ENCODE assay signal across 20 cellular contexts in the genomic region with DNA sequence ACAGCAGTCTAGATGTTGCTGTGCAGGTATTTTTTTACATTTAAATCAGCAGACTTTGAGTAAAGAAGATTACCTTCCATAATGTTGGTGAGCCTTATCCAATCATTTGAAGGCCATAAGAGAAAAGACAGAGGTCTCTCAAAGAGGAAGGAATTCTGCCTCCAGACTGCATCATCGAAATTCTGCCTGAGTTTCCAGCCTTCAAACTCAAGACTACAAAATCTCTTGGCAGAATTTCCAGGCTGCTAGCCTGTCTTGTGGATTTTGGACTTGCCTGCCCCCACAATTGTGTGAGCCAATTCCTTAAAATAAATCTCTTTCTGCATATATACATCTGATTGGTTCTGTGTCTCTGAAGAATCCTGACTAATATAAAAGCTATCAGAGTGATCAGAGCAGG.
DNase-seq lines count a peak whose midpoint lies in the region; ATAC-seq, FAIRE-seq and TF ChIP-seq lines count a peak whose summit lies in the region.
"Had no signal": no experiment of that assay in that cellular context is flagged by ENCODE, and none has a peak within 500 bp of the region (broad histone marks: within the 10 kb centered on the region; RNA-seq: fewer than 3 reads in every experiment).

No MANE protein-coding gene starts in this region.

- no peak overlapping the region for H3K9ac ChIP-seq in mammary epithelial cell (ENCODE audit: insufficient read depth, low read length)
- H3K9ac ChIP-seq: BLaER1 treated with 17β-estradiol and CSF1 and Interleukin-3, amounts not matched to agents 10 nM and 100 nM had no signal

- in situ Hi-C loops in mammary epithelial cell (cut with MboI; ENCODE audit: low sequenced_read_pairs in 2 of 2), result no loop called here

- no peak overlapping the region for H3K27ac ChIP-seq in mammary epithelial cell (ENCODE audit: insufficient read depth, low read depth, low read length)
- no peak overlapping the region for H3K27ac ChIP-seq in small intestine (ENCODE audit: low read depth in 1 of 2, low read length in 1 of 2)
- no peak overlapping the region for H3K27ac ChIP-seq in ascending aorta
- H3K27ac ChIP-seq: 22Rv1; A549; BLaER1 treated with 17β-estradiol and CSF1 and Interleukin-3, amounts not matched to agents 10 nM and 100 nM; C4-2B had no signal

- H3K9me3 Mint-ChIP-seq in MCF 10A (ENCODE audit: unreplicated experiment), result no peaks in the 10 kb centered on the region
- H3K9me3 Mint-ChIP-seq: CD4-positive, alpha-beta T cell; CD8-positive, alpha-beta T cell had no signal

- no peak for TF ChIP-seq CTCF in MCF 10A (IDR thresholded peaks at IDR 0.05; ENCODE audit: unreplicated experiment)
- TF ChIP-seq CTCF in mammary epithelial cell (conservative IDR thresholded peaks at IDR 0.05 in 1 of 2, IDR thresholded peaks at IDR 0.05 in 1 of 2; ENCODE audit: extremely low read depth in 1 of 2, insufficient read depth in 1 of 2, low read depth in 1 of 2, low read length in 2 of 2), result no peak
- TF ChIP-seq CTCF in fibroblast of mammary gland (conservative IDR thresholded peaks at IDR 0.05; ENCODE audit: control insufficient read depth, insufficient read depth, low read depth, low read length), result no peak
- TF ChIP-seq CTCF in ascending aorta (IDR thresholded peaks at IDR 0.05), result no peak

- DNase-seq in MCF 10A (ENCODE audit: unreplicated experiment), result peak; percentile 11
- DNase-seq in mammary epithelial cell, result no peak
- peak; percentile 17 for DNase-seq in fibroblast of mammary gland (ENCODE audit: low read depth)
- DNase-seq in small intestine, result peak; percentile 7
- peak; percentile 55 for DNase-seq in superior temporal gyrus (ENCODE audit: extremely low spot score)
- no peak for DNase-seq in ascending aorta (ENCODE audit: low spot score in 2 of 2)
- no peak for DNase-seq in HUDEP-2 (lab: John Stamatoyannopoulos, UW; ENCODE audit: unreplicated experiment in 76 of 76)
- DNase-seq: AML-193; CD4-positive, alpha-beta T cell; CD8-positive, alpha-beta T cell; DMS79 treated with DMSO at 0.1 percent for 48 hours; GF-D8 had no signal

- POLR2A ChIA-PET in MCF 10A (lab: Yijun Ruan, JAX), result no interaction called here

- dilution Hi-C loops in mammary epithelial cell (cut with HindIII; ENCODE audit: low sequenced_read_pairs), result no loop called here

- WGBS in mammary epithelial cell (ENCODE audit: low coverage, missing lambda C conversion rate), result 0% methylated on average over 1 of the region's 1 CpG
- 27 to 61% (median 38%) methylated on average over 1 of the region's 1 CpG for WGBS in small intestine, 3 donors

- no peaks in the 10 kb centered on the region for H3K36me3 Mint-ChIP-seq in MCF 10A (ENCODE audit: insufficient read depth, unreplicated experiment)
- H3K36me3 Mint-ChIP-seq: CD8-positive, alpha-beta T cell had no signal

- H3K4me1 ChIP-seq in mammary epithelial cell (ENCODE audit: insufficient read depth, low read length) (peaks cover 14% of the 10 kb centered on the region), small intestine (ENCODE audit: control insufficient read depth in 2 of 2, insufficient read depth in 1 of 2, low read depth in 1 of 2, low read length in 1 of 2) (peaks cover 5 to 6% of the 10 kb centered on the region in 2 donors), ascending aorta (no peaks in the 10 kb centered on the region)
- H3K4me1 ChIP-seq: A549; BLaER1 treated with 17β-estradiol and CSF1 and Interleukin-3, amounts not matched to agents 10 nM and 100 nM had no signal

- no peak for ATAC-seq in GM21737 (IDR thresholded peaks at IDR 0.05; ENCODE audit: unreplicated experiment)
- ATAC-seq: A549; CD8-positive, alpha-beta T cell had no signal

- H3K27ac Mint-ChIP-seq in MCF 10A (ENCODE audit: low read depth, unreplicated experiment), result no peak overlapping the region
- H3K27ac Mint-ChIP-seq: B cell; CD4-positive, alpha-beta T cell; CD8-positive, alpha-beta T cell had no signal

- H3K4me1 Mint-ChIP-seq in MCF 10A (ENCODE audit: insufficient read depth, unreplicated experiment), result peaks cover 7% of the 10 kb centered on the region
- H3K4me1 Mint-ChIP-seq: B cell had no signal

- no peaks in the 10 kb centered on the region for H3K36me3 ChIP-seq in mammary epithelial cell (ENCODE audit: insufficient read depth, low read length)
- H3K36me3 ChIP-seq in small intestine (ENCODE audit: control insufficient read depth in 2 of 2, insufficient read depth in 2 of 2, low read length in 2 of 2), result no peaks in the 10 kb centered on the region
- H3K36me3 ChIP-seq in ascending aorta, result no peaks in the 10 kb centered on the region
- H3K36me3 ChIP-seq: BLaER1 treated with 17β-estradiol and CSF1 and Interleukin-3, amounts not matched to agents 10 nM and 100 nM had no signal

- no peak overlapping the region for H3K4me3 Mint-ChIP-seq in MCF 10A (ENCODE audit: unreplicated experiment)
- H3K4me3 Mint-ChIP-seq: B cell; CD4-positive, alpha-beta T cell; CD8-positive, alpha-beta T cell had no signal

- H3K4me2 ChIP-seq in mammary epithelial cell (ENCODE audit: insufficient read depth, low read depth, low read length), result no peak overlapping the region
- H3K4me2 ChIP-seq: A549; BLaER1 treated with 17β-estradiol and CSF1 and Interleukin-3, amounts not matched to agents 10 nM and 100 nM had no signal

- CTCF ChIA-PET in MCF 10A (lab: Yijun Ruan, JAX), result no interaction called here
- CTCF ChIA-PET in mammary epithelial cell (lab: Charles Lee; ENCODE audit: low non-redundant PET), result no interaction called here

- no peaks in the 10 kb centered on the region for H3K27me3 Mint-ChIP-seq in MCF 10A (ENCODE audit: insufficient read depth, unreplicated experiment)
- H3K27me3 Mint-ChIP-seq: B cell had no signal

- H2AFZ ChIP-seq in mammary epithelial cell (ENCODE audit: low read depth, low read length), result no peak overlapping the region

- H3K27me3 ChIP-seq in mammary epithelial cell (ENCODE audit: insufficient read depth, low read length), result no peaks in the 10 kb centered on the region
- H3K27me3 ChIP-seq in small intestine (ENCODE audit: control insufficient read depth in 2 of 2, insufficient read depth in 2 of 2, low read length in 2 of 2), result no peaks in the 10 kb centered on the region
- H3K27me3 ChIP-seq in ascending aorta, result no peaks in the 10 kb centered on the region
- H3K27me3 ChIP-seq: BLaER1 treated with 17β-estradiol and CSF1 and Interleukin-3, amounts not matched to agents 10 nM and 100 nM had no signal

- H3K4me3 ChIP-seq in mammary epithelial cell (replicated peaks in 1 of 3; ENCODE audit: insufficient read depth in 1 of 3, low read depth in 2 of 3, low read length in 3 of 3), result no peak overlapping the region
- no peak overlapping the region for H3K4me3 ChIP-seq in fibroblast of mammary gland (ENCODE audit: control insufficient read depth, low read depth, low read length)
- H3K4me3 ChIP-seq in small intestine (ENCODE audit: low read depth in 1 of 2, low read length in 2 of 2), result no peak overlapping the region
- H3K4me3 ChIP-seq in ascending aorta, result no peak overlapping the region
- H3K4me3 ChIP-seq: A549; BLaER1 treated with 17β-estradiol and CSF1 and Interleukin-3, amounts not matched to agents 10 nM and 100 nM had no signal

- H3K9me3 ChIP-seq in mammary epithelial cell (replicated peaks; ENCODE audit: insufficient read depth, low read length), result no peaks in the 10 kb centered on the region
- no peaks in the 10 kb centered on the region for H3K9me3 ChIP-seq in small intestine (ENCODE audit: control insufficient read depth, low read depth)
- no peaks in the 10 kb centered on the region for H3K9me3 ChIP-seq in ascending aorta
- H3K9me3 ChIP-seq: A549; BLaER1 treated with 17β-estradiol and CSF1 and Interleukin-3, amounts not matched to agents 10 nM and 100 nM had no signal

- no peak for FAIRE-seq in small intestine (lab: Jason Lieb, UNC)
- FAIRE-seq: A549, G401.6, GM12891 had no signal

- no peaks in the 10 kb centered on the region for H3K79me2 ChIP-seq in mammary epithelial cell (ENCODE audit: insufficient read depth, low read length)

- BruUV-seq in MCF 10A (replicated peaks; lab: Mats Ljungman, UMichigan), result no TSS peak
- BruUV-seq in mammary epithelial cell (replicated peaks; lab: Mats Ljungman, UMichigan), result no TSS peak

- intact Hi-C loops in MCF 10A (cut with micrococcal nuclease) (no loop called here), mammary epithelial cell (cut with micrococcal nuclease) (no loop called here), ascending aorta (cut with DNase I) (no loop called here)

- H4K20me1 ChIP-seq in mammary epithelial cell (ENCODE audit: insufficient read depth, low read length), result no peaks in the 10 kb centered on the region
- H4K20me1 ChIP-seq: BLaER1 treated with 17β-estradiol and CSF1 and Interleukin-3, amounts not matched to agents 10 nM and 100 nM had no signal

Comparison
In these comparisons a context has a peak if more than half of its experiments do, and no peak if none do; other contexts are left out.
1. DNase-seq: peak in MCF 10A (single experiment), fibroblast of mammary gland (single experiment), small intestine (single experiment) and superior temporal gyrus (single experiment); none in mammary epithelial cell (single experiment), ascending aorta (0 of 2) and HUDEP-2 (0 of 76).